Comparison of ENCODE assay signal across 1 cellular context in the genomic region with DNA sequence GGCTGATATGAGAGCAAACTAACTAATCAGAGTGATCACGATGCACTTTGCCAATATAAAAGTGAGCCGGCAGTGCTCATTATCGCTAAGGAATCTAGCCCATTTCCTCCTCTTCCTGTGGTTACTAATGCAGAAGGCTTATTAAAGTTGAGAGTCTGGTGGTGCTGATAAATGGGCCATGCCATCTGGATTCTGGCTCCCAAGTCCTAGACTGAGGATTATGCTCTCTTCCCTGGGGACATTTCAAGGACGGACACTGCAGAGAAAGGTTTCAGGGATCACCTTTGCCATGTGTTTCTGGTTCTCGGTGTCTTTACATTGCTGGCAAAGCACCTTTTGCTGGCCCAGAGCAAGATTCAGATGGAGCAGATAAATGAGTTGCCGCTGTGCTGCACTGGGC.
TF ChIP-seq lines count a peak whose summit lies in the region.

No MANE protein-coding gene starts in this region.

TF ChIP-seq in SK-N-SH, 30 proteins besides CTCF, POLR2A, EP300 and RAD21 (continued from another document):
- TF ChIP-seq, protein P1, sequence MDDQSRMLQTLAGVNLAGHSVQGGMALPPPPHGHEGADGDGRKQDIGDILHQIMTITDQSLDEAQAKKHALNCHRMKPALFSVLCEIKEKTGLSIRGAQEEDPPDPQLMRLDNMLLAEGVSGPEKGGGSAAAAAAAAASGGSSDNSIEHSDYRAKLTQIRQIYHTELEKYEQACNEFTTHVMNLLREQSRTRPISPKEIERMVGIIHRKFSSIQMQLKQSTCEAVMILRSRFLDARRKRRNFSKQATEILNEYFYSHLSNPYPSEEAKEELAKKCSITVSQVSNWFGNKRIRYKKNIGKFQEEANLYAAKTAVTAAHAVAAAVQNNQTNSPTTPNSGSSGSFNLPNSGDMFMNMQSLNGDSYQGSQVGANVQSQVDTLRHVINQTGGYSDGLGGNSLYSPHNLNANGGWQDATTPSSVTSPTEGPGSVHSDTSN (IDR thresholded peaks at IDR 0.05), result peak; percentile 48; the same call in 1 of the 2 replicates
- TF ChIP-seq POLR2AphosphoS5 (IDR thresholded peaks at IDR 0.05; ENCODE audit: low read depth, low read length) (no peak), CHD2 (IDR thresholded peaks at IDR 0.05; ENCODE audit: low read length, partially characterized antibody) (peak; percentile 61), RCOR1 (IDR thresholded peaks at IDR 0.05; ENCODE audit: low read length) (peak; percentile 54; the same call in 1 of the 2 replicates), GATA2 (CRISPR knock-in tag; IDR thresholded peaks at IDR 0.05) (peak; percentile 93), FOXM1 (IDR thresholded peaks at IDR 0.05; ENCODE audit: low read depth) (no peak), MEF2A (IDR thresholded peaks at IDR 0.05; ENCODE audit: borderline replicate concordance, low read depth) (no peak), MXI1 (IDR thresholded peaks at IDR 0.05; ENCODE audit: low read depth, low read length) (peak; percentile 49; the same call in 1 of the 2 replicates), SMC3 (IDR thresholded peaks at IDR 0.05; ENCODE audit: low read depth, low read length) (peak; percentile 10; the same call in 1 of the 2 replicates), ELF1 (IDR thresholded peaks at IDR 0.05) (0 out of 2 replicates have a peak, but pooled peaks have one; percentile 12), RXRA (IDR thresholded peaks at IDR 0.05; ENCODE audit: borderline replicate concordance, low read depth) (no peak), TAF1 (IDR thresholded peaks at IDR 0.05; ENCODE audit: borderline replicate concordance, low read depth, low read length) (no peak), NFIC (IDR thresholded peaks at IDR 0.05; ENCODE audit: borderline replicate concordance) (no peak), YY1 (IDR thresholded peaks at IDR 0.05; ENCODE audit: low read depth) (no peak), GABPA (IDR thresholded peaks at IDR 0.05; ENCODE audit: low read depth) (no peak)
- TF ChIP-seq, protein P2, sequence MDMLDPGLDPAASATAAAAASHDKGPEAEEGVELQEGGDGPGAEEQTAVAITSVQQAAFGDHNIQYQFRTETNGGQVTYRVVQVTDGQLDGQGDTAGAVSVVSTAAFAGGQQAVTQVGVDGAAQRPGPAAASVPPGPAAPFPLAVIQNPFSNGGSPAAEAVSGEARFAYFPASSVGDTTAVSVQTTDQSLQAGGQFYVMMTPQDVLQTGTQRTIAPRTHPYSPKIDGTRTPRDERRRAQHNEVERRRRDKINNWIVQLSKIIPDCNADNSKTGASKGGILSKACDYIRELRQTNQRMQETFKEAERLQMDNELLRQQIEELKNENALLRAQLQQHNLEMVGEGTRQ (IDR thresholded peaks at IDR 0.05; ENCODE audit: borderline replicate concordance, low read depth, low read length), result no peak
- TF ChIP-seq, protein P3, sequence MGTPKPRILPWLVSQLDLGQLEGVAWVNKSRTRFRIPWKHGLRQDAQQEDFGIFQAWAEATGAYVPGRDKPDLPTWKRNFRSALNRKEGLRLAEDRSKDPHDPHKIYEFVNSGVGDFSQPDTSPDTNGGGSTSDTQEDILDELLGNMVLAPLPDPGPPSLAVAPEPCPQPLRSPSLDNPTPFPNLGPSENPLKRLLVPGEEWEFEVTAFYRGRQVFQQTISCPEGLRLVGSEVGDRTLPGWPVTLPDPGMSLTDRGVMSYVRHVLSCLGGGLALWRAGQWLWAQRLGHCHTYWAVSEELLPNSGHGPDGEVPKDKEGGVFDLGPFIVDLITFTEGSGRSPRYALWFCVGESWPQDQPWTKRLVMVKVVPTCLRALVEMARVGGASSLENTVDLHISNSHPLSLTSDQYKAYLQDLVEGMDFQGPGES (IDR thresholded peaks at IDR 0.05; ENCODE audit: low read depth, low read length), result no peak
- TF ChIP-seq, protein P4, sequence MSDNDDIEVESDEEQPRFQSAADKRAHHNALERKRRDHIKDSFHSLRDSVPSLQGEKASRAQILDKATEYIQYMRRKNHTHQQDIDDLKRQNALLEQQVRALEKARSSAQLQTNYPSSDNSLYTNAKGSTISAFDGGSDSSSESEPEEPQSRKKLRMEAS (IDR thresholded peaks at IDR 0.05; ENCODE audit: low read depth), result no peak
- TF ChIP-seq, protein P5, sequence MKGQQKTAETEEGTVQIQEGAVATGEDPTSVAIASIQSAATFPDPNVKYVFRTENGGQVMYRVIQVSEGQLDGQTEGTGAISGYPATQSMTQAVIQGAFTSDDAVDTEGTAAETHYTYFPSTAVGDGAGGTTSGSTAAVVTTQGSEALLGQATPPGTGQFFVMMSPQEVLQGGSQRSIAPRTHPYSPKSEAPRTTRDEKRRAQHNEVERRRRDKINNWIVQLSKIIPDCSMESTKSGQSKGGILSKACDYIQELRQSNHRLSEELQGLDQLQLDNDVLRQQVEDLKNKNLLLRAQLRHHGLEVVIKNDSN (IDR thresholded peaks at IDR 0.05; ENCODE audit: borderline replicate concordance, low read depth), result no peak
